ENCODE assay signal across 8 cellular contexts in the genomic region with DNA sequence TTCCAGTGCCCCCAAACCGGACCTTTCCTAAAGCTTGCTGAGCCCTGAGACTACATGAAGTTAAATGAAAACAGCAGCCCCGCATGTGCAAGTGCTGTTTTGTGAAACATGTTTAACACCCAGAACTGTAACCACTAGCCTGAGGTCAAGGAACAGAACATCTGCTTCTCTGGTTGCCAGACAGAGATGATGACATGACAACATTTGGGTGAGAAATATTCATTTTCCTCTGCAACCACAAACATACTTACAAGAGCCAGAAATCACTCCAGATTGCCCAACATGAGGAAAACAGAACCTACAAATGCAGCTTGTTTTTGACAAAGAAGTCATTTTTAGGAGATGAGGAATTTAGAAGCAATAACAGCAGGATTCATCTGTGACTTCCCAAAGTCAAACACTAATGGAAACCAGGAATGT.
DNase-seq lines count a peak whose midpoint lies in the region; ATAC-seq lines count a peak whose summit lies in the region.

No MANE protein-coding gene starts in this region.

- H3K27me3 ChIP-seq in aorta (ENCODE audit: control insufficient read depth in 1 of 2, insufficient read depth in 2 of 2, low read length in 1 of 2) = no peaks in the 10 kb centered on the region

- no peaks in the 10 kb centered on the region for H3K36me3 ChIP-seq in aorta (ENCODE audit: control insufficient read depth in 1 of 2, insufficient read depth in 2 of 2, low read length in 1 of 2)

- DNase-seq in activated naive CD4-positive, alpha-beta T cell treated with Interleukin-2 at 50 U/mL for 16 hours = peak; percentile 21
- no peak for DNase-seq in activated naive CD4-positive, alpha-beta T cell (lab: John Stamatoyannopoulos, UW)
- peak; percentile 14 for DNase-seq in SKM-1 treated with dmso at 0.1 percent for 144 hours (lab: John Stamatoyannopoulos, UW; ENCODE audit: unreplicated experiment)
- no peak for DNase-seq in left cardiac atrium
- DNase-seq in aorta = peak in 1 of 2 donors; percentile 50
- DNase-seq in NCI-H2107 (lab: John Stamatoyannopoulos, UW) = no peak
- DNase-seq in NCI-H226 = no peak

- 81 to 96% methylated on average over 2 of the region's 2 CpGs for WGBS in aorta, 2 donors

- H3K4me1 ChIP-seq in aorta (ENCODE audit: control insufficient read depth in 1 of 2, insufficient read depth in 2 of 2, low read length in 2 of 2) = peaks cover 0 to 2% of the 10 kb centered on the region in 2 donors

- no peaks in the 10 kb centered on the region for H3K9me3 ChIP-seq in aorta (ENCODE audit: control insufficient read depth, low read length)

- no peak overlapping the region for H3K4me3 ChIP-seq in aorta (ENCODE audit: low read length in 2 of 2)

- ATAC-seq in HG02981 (IDR thresholded peaks at IDR 0.05; ENCODE audit: unreplicated experiment) = peak; percentile 52
- ATAC-seq in left cardiac atrium = peak; percentile 78 to 87
- peak; percentile 77 for ATAC-seq in aorta (ENCODE audit: low FRiP score)

- intact Hi-C loops in left cardiac atrium (cut with DNase I) = no loop called here
- intact Hi-C loops in aorta (cut with DNase I) = no loop called here

- no peak overlapping the region for H3K27ac ChIP-seq in aorta (ENCODE audit: low read depth in 1 of 2, low read length in 2 of 2)

Comparison
In these comparisons a context has a peak if more than half of its experiments do, and no peak if none do; other contexts are left out.
1. DNase-seq: peak in activated naive CD4-positive, alpha-beta T cell treated with Interleukin-2 at 50 U/mL for 16 hours (single experiment) and SKM-1 treated with dmso at 0.1 percent for 144 hours (single experiment); none in activated naive CD4-positive, alpha-beta T cell (0 of 4), left cardiac atrium (single experiment), NCI-H2107 (single experiment) and NCI-H226 (single experiment).
2. Peak in every context shown above with its lines, with median percentiles within 50 percentile points of each other: ATAC-seq.